Comparison of ENCODE assay signal across 9 cellular contexts in genomic region chr18:77129150-77129551, GRCh38. TPM values are rescaled to one million over a fixed set of nuclear protein-coding genes. Genes with fewer than 3 reads are reported as not detected.
DNase-seq lines count a peak whose midpoint lies in the region; ATAC-seq, FAIRE-seq and TF ChIP-seq lines count a peak whose summit lies in the region.
"Had no signal": no experiment of that assay in that cellular context is flagged by ENCODE, and none has a peak within 500 bp of the region (broad histone marks: within the 10 kb centered on the region; RNA-seq: fewer than 3 reads in every experiment).

No MANE protein-coding gene starts in this region.

- no peaks in the 10 kb centered on the region for H3K9me2 ChIP-seq in Karpas-422 (replicated peaks; ENCODE audit: insufficient read depth, low read length)

- no peak for DNase-seq in CD4-positive, alpha-beta memory T cell
- DNase-seq in Karpas-422 (peak; percentile 44), chondrocyte (ENCODE audit: low spot score) (no peak), omental fat pad (ENCODE audit: low spot score) (no peak), H54 (ENCODE audit: insufficient read length, low spot score) (no peak), endothelial cell (ENCODE audit: low spot score) (no peak), coronary artery (ENCODE audit: low spot score) (no peak)
- no peak for DNase-seq in stimulated activated CD4-positive, alpha-beta T cell treated with anti-CD3 and anti-CD28 coated beads, Interleukin-12 subunit alpha, Interleukin-12 subunit beta, amount 100 ng/mL, for 4 hours
- DNase-seq: NCI-H2081 treated with DMSO at 0.1 percent for 48 hours had no signal

- H3K27me3 Mint-ChIP-seq in CD4-positive, alpha-beta memory T cell, result no peaks in the 10 kb centered on the region
- H3K27me3 Mint-ChIP-seq in chondrocyte (ENCODE audit: low read depth) (no peaks in the 10 kb centered on the region), endothelial cell (ENCODE audit: unreplicated experiment) (peaks cover 8% of the 10 kb centered on the region)

- H4K20me1 ChIP-seq in Karpas-422 (ENCODE audit: insufficient read depth, low read depth, low read length), result no peaks in the 10 kb centered on the region

- H3K9ac ChIP-seq in Karpas-422 (ENCODE audit: low read length), result peak overlapping the region; percentile 34

- H3K9me3 ChIP-seq in CD4-positive, alpha-beta memory T cell (ENCODE audit: control insufficient read depth in 1 of 2, low read length in 2 of 2), result no peaks in the 10 kb centered on the region
- H3K9me3 ChIP-seq in Karpas-422 (ENCODE audit: low read length), result no peaks in the 10 kb centered on the region

- no peak overlapping the region for H2AFZ ChIP-seq in Karpas-422 (ENCODE audit: low read length)

- no peaks in the 10 kb centered on the region for H3K36me3 ChIP-seq in CD4-positive, alpha-beta memory T cell (ENCODE audit: insufficient read depth, low read length)
- no peaks in the 10 kb centered on the region for H3K36me3 ChIP-seq in Karpas-422 (ENCODE audit: insufficient read depth, low read length)

- peak overlapping the region in 7 of 8 donors; percentile 65 to 99 (median 98) for H3K4me3 Mint-ChIP-seq in CD4-positive, alpha-beta memory T cell
- H3K4me3 Mint-ChIP-seq in chondrocyte (ENCODE audit: unreplicated experiment) (no peak overlapping the region), endothelial cell (ENCODE audit: unreplicated experiment) (no peak overlapping the region)

- intact Hi-C loops in CD4-positive, alpha-beta memory T cell (cut with micrococcal nuclease), result no loop called here

- H3K27ac ChIP-seq in CD4-positive, alpha-beta memory T cell (ENCODE audit: low read depth, low read length), result peak overlapping the region; percentile 37
- H3K27ac ChIP-seq in Karpas-422 (ENCODE audit: low read length) (peak overlapping the region; percentile 91), coronary artery (no peak overlapping the region)

- TF ChIP-seq POLR2A in H54 (IDR thresholded peaks at IDR 0.05; ENCODE audit: low read depth, low read length), result no peak

- peak overlapping the region; percentile 69 to 99 (median 95) for H3K27ac Mint-ChIP-seq in CD4-positive, alpha-beta memory T cell
- H3K27ac Mint-ChIP-seq in chondrocyte (ENCODE audit: unreplicated experiment) (peak overlapping the region; percentile 98), endothelial cell (ENCODE audit: unreplicated experiment) (no peak overlapping the region)

- CTCF ChIA-PET in CD4-positive, alpha-beta memory T cell (lab: Charles Lee; ENCODE audit: partially characterized antibody), result interaction anchor here (1.7 to 3.5 kb wide), 4 partner anchors 21 to 128 kb away, joined by 5 to 28 read pairs (median 17); no protein-coding TSS in a partner anchor

- TF ChIP-seq CTCF in chondrocyte (IDR thresholded peaks at IDR 0.05) (no peak), omental fat pad (IDR thresholded peaks at IDR 0.05) (no peak), endothelial cell (IDR thresholded peaks at IDR 0.05; ENCODE audit: unreplicated experiment) (no peak), coronary artery (IDR thresholded peaks at IDR 0.05) (no peak)

- no peaks in the 10 kb centered on the region for H3K27me3 ChIP-seq in CD4-positive, alpha-beta memory T cell (ENCODE audit: insufficient read depth, low read length)
- H3K27me3 ChIP-seq in Karpas-422 (ENCODE audit: low read length), result no peaks in the 10 kb centered on the region

- peak; percentile 22 for ATAC-seq in omental fat pad (ENCODE audit: low FRiP score)

- H3K4me3 ChIP-seq in CD4-positive, alpha-beta memory T cell (ENCODE audit: low read length in 2 of 2), result peak overlapping the region in 1 of 2 donors; percentile 12
- peak overlapping the region; percentile 49 for H3K4me3 ChIP-seq in Karpas-422 (ENCODE audit: low read length)
- no peak overlapping the region for H3K4me3 ChIP-seq in coronary artery

- POLR2A ChIA-PET in CD4-positive, alpha-beta memory T cell (lab: Charles Lee; ENCODE audit: partially characterized antibody), result interaction anchor here (0.7 to 10.0 kb wide), 8 partner anchors 11 to 82 kb away, joined by 3 to 178 read pairs (median 36); no protein-coding TSS in a partner anchor

- H3K79me2 ChIP-seq in Karpas-422 (ENCODE audit: low read length), result peaks cover 77% of the 10 kb centered on the region

- no peak for FAIRE-seq in H54 (lab: Jason Lieb, UNC)

- H3K4me1 ChIP-seq in CD4-positive, alpha-beta memory T cell (ENCODE audit: insufficient read depth, low read length), result peaks cover 80% of the 10 kb centered on the region
- H3K4me1 ChIP-seq in Karpas-422 (ENCODE audit: low read length), result peaks cover 87% of the 10 kb centered on the region

- H3K4me2 ChIP-seq in Karpas-422 (ENCODE audit: low read depth, low read length, poor library complexity, severe bottlenecking), result peak overlapping the region; percentile 96

- peaks cover 12 to 33% of the 10 kb centered on the region in 2 donors for H3K36me3 Mint-ChIP-seq in CD4-positive, alpha-beta memory T cell
- H3K36me3 Mint-ChIP-seq in chondrocyte (ENCODE audit: low read depth), result no peaks in the 10 kb centered on the region
- H3K36me3 Mint-ChIP-seq in endothelial cell (ENCODE audit: low read depth, unreplicated experiment), result peaks cover 4% of the 10 kb centered on the region

- H3K9me3 Mint-ChIP-seq in CD4-positive, alpha-beta memory T cell, result peaks cover 0 to 2% (median 0%) of the 10 kb centered on the region in 8 donors
- H3K9me3 Mint-ChIP-seq in chondrocyte (ENCODE audit: low read depth), result no peaks in the 10 kb centered on the region
- peaks cover 5% of the 10 kb centered on the region for H3K9me3 Mint-ChIP-seq in endothelial cell (ENCODE audit: unreplicated experiment)

- H3K4me1 Mint-ChIP-seq in CD4-positive, alpha-beta memory T cell, result peaks cover 58 to 83% (median 74%) of the 10 kb centered on the region in 4 donors
- peaks cover 80% of the 10 kb centered on the region for H3K4me1 Mint-ChIP-seq in chondrocyte (ENCODE audit: low read depth)
- peaks cover 30% of the 10 kb centered on the region for H3K4me1 Mint-ChIP-seq in endothelial cell (ENCODE audit: unreplicated experiment)

RNA-seq across cellular contexts. Expression of gene MBP, which starts 3.4 kb away (rescaled TPM):
- 100 to 1,000 TPM; 179 to 187 TPM for total RNA-seq in CD4-positive, alpha-beta memory T cell
- 100 to 1,000 TPM in 1 of 2 donors, 10 to 100 TPM in 1; 92.2 to 119 TPM for polyA plus RNA-seq in CD4-positive, alpha-beta memory T cell
- total RNA-seq in Karpas-422 (2014; rRNA removed; shearing (Covaris generic); ENCODE audit: low replicate concordance), result 58.3 and 67.8 TPM in 2 replicates
- total RNA-seq in chondrocyte, result 8.3 to 15.9 TPM (median 14.0 TPM) in 3 replicates
- total RNA-seq in omental fat pad, result 10 to 100 TPM; 27.4 to 50.9 (median 36.0) TPM
- 9.7 TPM for total RNA-seq in endothelial cell (ENCODE audit: unreplicated experiment)

Comparison
In these comparisons a context has a peak if more than half of its experiments do, and no peak if none do; other contexts are left out.
1. H3K27ac ChIP-seq: peak in CD4-positive, alpha-beta memory T cell (single experiment) and Karpas-422 (single experiment); none in coronary artery (0 of 2).
2. H3K4me3 Mint-ChIP-seq: peak in CD4-positive, alpha-beta memory T cell (7 of 8); none in chondrocyte (single experiment) and endothelial cell (single experiment).